ENCODE assay signal across 8 cellular contexts in the genomic region with DNA sequence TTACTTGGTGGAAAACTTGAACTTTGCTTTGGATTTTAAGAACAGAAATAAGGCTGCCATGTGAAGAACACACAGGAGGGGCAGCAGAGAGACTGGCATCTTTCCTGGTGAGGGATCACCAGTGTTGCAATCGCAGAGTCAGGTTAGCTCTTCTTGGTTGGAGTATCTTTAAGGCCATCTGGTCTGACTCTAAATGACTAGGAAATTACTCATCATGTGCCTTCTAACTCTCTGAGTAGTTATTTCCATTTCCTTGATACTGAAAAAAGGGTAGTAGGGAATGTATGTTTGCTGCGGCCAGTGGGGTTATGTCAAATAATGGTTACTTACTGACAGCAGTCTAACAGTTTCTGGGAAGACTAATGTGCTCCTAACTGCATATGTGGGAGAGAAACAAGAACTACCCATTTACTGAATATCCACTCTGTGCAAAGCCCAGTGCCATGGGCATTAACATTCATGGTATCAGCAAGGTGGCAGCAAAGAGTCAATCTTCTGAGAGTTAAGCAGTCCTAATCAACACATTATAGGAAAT.
DNase-seq lines count a peak whose midpoint lies in the region; ATAC-seq, FAIRE-seq and TF ChIP-seq lines count a peak whose summit lies in the region.

No MANE protein-coding gene starts in this region.

- no peaks in the 10 kb centered on the region for H3K27me3 ChIP-seq in CD8-positive, alpha-beta T cell (ENCODE audit: insufficient read depth, low read length)
- no peaks in the 10 kb centered on the region for H3K27me3 ChIP-seq in HCT116 (ENCODE audit: insufficient read depth, low read length)
- H3K27me3 ChIP-seq in small intestine (ENCODE audit: control insufficient read depth in 2 of 2, insufficient read depth in 2 of 2, low read length in 2 of 2), result no peaks in the 10 kb centered on the region

- no peaks in the 10 kb centered on the region for H4K20me1 ChIP-seq in HCT116 (ENCODE audit: insufficient read depth)

- peaks cover 25% of the 10 kb centered on the region for H3K4me1 ChIP-seq in CD8-positive, alpha-beta T cell (ENCODE audit: insufficient read depth, low read length)
- H3K4me1 ChIP-seq in HCT116 (ENCODE audit: control insufficient read depth in 1 of 2, insufficient read depth in 2 of 2, low read length in 2 of 2) (peaks cover 0 to 12% of the 10 kb centered on the region in 2 experiments; a peak in 2 of 4 replicates), small intestine (ENCODE audit: control insufficient read depth in 2 of 2, insufficient read depth in 1 of 2, low read depth in 1 of 2, low read length in 1 of 2) (no peaks in the 10 kb centered on the region)

- TF ChIP-seq POLR2A in HCT116 (IDR thresholded peaks at IDR 0.05; ENCODE audit: borderline replicate concordance, extremely low read depth, insufficient read depth, insufficient read length), result no peak

- no peaks in the 10 kb centered on the region for H3K27me3 Mint-ChIP-seq in CD8-positive, alpha-beta T cell (ENCODE audit: low read depth)
- H3K27me3 Mint-ChIP-seq in effector memory CD8-positive, alpha-beta T cell, result no peaks in the 10 kb centered on the region
- no peaks in the 10 kb centered on the region for H3K27me3 Mint-ChIP-seq in mesothelial cell of epicardium (ENCODE audit: low read depth)

- CTCF ChIA-PET in CD8-positive, alpha-beta T cell (lab: Charles Lee), result interaction anchor here (0.7 to 2.1 kb wide), 10 partner anchors 9 to 1002 kb away, joined by 3 to 11 read pairs (median 4); no protein-coding TSS in a partner anchor
- CTCF ChIA-PET in HCT116 (lab: Charles Lee), result interaction anchor here (0.7 to 2.1 kb wide), 2 partner anchors 165 to 905 kb away, joined by 4 to 8 read pairs; no protein-coding TSS in a partner anchor

- peak; percentile 52 for ATAC-seq in CD8-positive, alpha-beta T cell
- ATAC-seq in HCT116, result peak; percentile 90
- ATAC-seq in effector memory CD8-positive, alpha-beta T cell (replicated peaks), result peak; percentile 61

- H3K4me3 Mint-ChIP-seq in CD8-positive, alpha-beta T cell, result no peak overlapping the region
- no peak overlapping the region for H3K4me3 Mint-ChIP-seq in effector memory CD8-positive, alpha-beta T cell
- H3K4me3 Mint-ChIP-seq in mesothelial cell of epicardium, result no peak overlapping the region

- intact Hi-C loops in CD8-positive, alpha-beta T cell (cut with DNase I, micrococcal nuclease), result loop anchor here (2.0 to 5.0 kb wide), 4 partner anchors 165 to 905 kb away; no protein-coding TSS in a partner anchor
- intact Hi-C loops in HCT116 (cut with micrococcal nuclease), result no loop called here

- RAD21 ChIA-PET in HCT116 (lab: Charles Lee; ENCODE audit: low non-redundant PET in 1 of 2, low total read pairs in 2 of 2, uncharacterized antibody in 2 of 2, unreplicated experiment in 2 of 2), result no interaction called here

- H3K36me3 ChIP-seq in CD8-positive, alpha-beta T cell (ENCODE audit: insufficient read depth, low read length), result no peaks in the 10 kb centered on the region
- no peaks in the 10 kb centered on the region for H3K36me3 ChIP-seq in HCT116 (ENCODE audit: control insufficient read depth in 1 of 2, insufficient read depth in 2 of 2, low read length in 2 of 2)
- H3K36me3 ChIP-seq in small intestine (ENCODE audit: control insufficient read depth in 2 of 2, insufficient read depth in 2 of 2, low read length in 2 of 2), result no peaks in the 10 kb centered on the region

- no peak overlapping the region for H3K27ac Mint-ChIP-seq in CD8-positive, alpha-beta T cell
- H3K27ac Mint-ChIP-seq in effector memory CD8-positive, alpha-beta T cell, result no peak overlapping the region
- no peak overlapping the region for H3K27ac Mint-ChIP-seq in mesothelial cell of epicardium

- POLR2A ChIA-PET in CD8-positive, alpha-beta T cell (lab: Charles Lee), result no interaction called here
- POLR2A ChIA-PET in HCT116 (lab: Charles Lee), result no interaction called here

- no TSS peak for BruUV-seq in HCT116 (replicated peaks; lab: Mats Ljungman, UMichigan)

- no peak overlapping the region for H3K4me2 ChIP-seq in HCT116 (ENCODE audit: low read length)

- H3K36me3 Mint-ChIP-seq in CD8-positive, alpha-beta T cell, result no peaks in the 10 kb centered on the region
- H3K36me3 Mint-ChIP-seq in effector memory CD8-positive, alpha-beta T cell (ENCODE audit: insufficient read depth), result no peaks in the 10 kb centered on the region
- no peaks in the 10 kb centered on the region for H3K36me3 Mint-ChIP-seq in mesothelial cell of epicardium

- no peak overlapping the region for H3K4me3 ChIP-seq in CD8-positive, alpha-beta T cell (ENCODE audit: low read depth, low read length)
- H3K4me3 ChIP-seq in HCT116 (replicated peaks in 1 of 2; ENCODE audit: low read depth in 1 of 2, low read length in 2 of 2), result no peak overlapping the region
- no peak overlapping the region for H3K4me3 ChIP-seq in small intestine (ENCODE audit: low read depth in 1 of 2, low read length in 2 of 2)

- no peak for TF ChIP-seq CTCF in CD8-positive, alpha-beta T cell (IDR thresholded peaks at IDR 0.05)
- peak; percentile 28 to 44 (median 43); a peak in 5 of 6 replicates for TF ChIP-seq CTCF in HCT116 (IDR thresholded peaks at IDR 0.05 in 2 of 3, conservative IDR thresholded peaks at IDR 0.05 in 1 of 3; ENCODE audit: borderline replicate concordance in 1 of 3, insufficient read depth in 1 of 3, low read depth in 2 of 3, low read length in 2 of 3)
- TF ChIP-seq CTCF in mesothelial cell of epicardium (IDR thresholded peaks at IDR 0.05; ENCODE audit: unreplicated experiment), result no peak

- no peaks in the 10 kb centered on the region for H3K9me3 Mint-ChIP-seq in CD8-positive, alpha-beta T cell
- no peaks in the 10 kb centered on the region for H3K9me3 Mint-ChIP-seq in effector memory CD8-positive, alpha-beta T cell
- H3K9me3 Mint-ChIP-seq in mesothelial cell of epicardium, result peaks cover 10% of the 10 kb centered on the region

- no peak for FAIRE-seq in small intestine (lab: Jason Lieb, UNC)

- no peaks in the 10 kb centered on the region for H3K9me2 ChIP-seq in HCT116 (ENCODE audit: insufficient read depth)

- WGBS in small intestine, 3 donors, result 71 to 90% (median 75%) methylated on average over 2 of the region's 2 CpGs

- no peak for DNase-seq in CD8-positive, alpha-beta T cell
- peak; percentile 32 for DNase-seq in HCT116 (ENCODE audit: low read depth, low spot score)
- peak; percentile 54 for DNase-seq in SW480 (ENCODE audit: low spot score)
- no peak for DNase-seq in effector memory CD8-positive, alpha-beta T cell
- DNase-seq in small intestine, result peak; percentile 17
- DNase-seq in mesothelial cell of epicardium (ENCODE audit: low spot score in 2 of 2, unreplicated experiment in 2 of 2), result no peak
- DNase-seq in cerebellar nuclear complex (lab: John Stamatoyannopoulos, UW), result no peak
- DNase-seq in NCI-H510A (lab: John Stamatoyannopoulos, UW), result no peak

- H3K27ac ChIP-seq in CD8-positive, alpha-beta T cell (ENCODE audit: low read depth, low read length), result no peak overlapping the region
- H3K27ac ChIP-seq in HCT116 (ENCODE audit: low read depth, low read length) (no peak overlapping the region), small intestine (ENCODE audit: low read depth in 1 of 2, low read length in 1 of 2) (no peak overlapping the region)

- H3K4me1 Mint-ChIP-seq in CD8-positive, alpha-beta T cell (ENCODE audit: low read depth), result peaks cover 31% of the 10 kb centered on the region
- peaks cover 7 to 10% of the 10 kb centered on the region in 2 donors for H3K4me1 Mint-ChIP-seq in effector memory CD8-positive, alpha-beta T cell (ENCODE audit: low read depth in 2 of 2)
- H3K4me1 Mint-ChIP-seq in mesothelial cell of epicardium, result peaks cover 3% of the 10 kb centered on the region

- TF ChIP-seq RAD21 in HCT116 (IDR thresholded peaks at IDR 0.05; ENCODE audit: low read depth), result peak; percentile 54

- H3K9me3 ChIP-seq in CD8-positive, alpha-beta T cell (ENCODE audit: low read length), result no peaks in the 10 kb centered on the region
- no peaks in the 10 kb centered on the region for H3K9me3 ChIP-seq in HCT116 (ENCODE audit: control insufficient read depth in 1 of 2, insufficient read depth in 1 of 2, low read depth in 1 of 2, low read length in 2 of 2)
- H3K9me3 ChIP-seq in small intestine (ENCODE audit: control insufficient read depth, low read depth), result no peaks in the 10 kb centered on the region

- H3K9ac ChIP-seq in HCT116 (ENCODE audit: low read length), result no peak overlapping the region

- no peaks in the 10 kb centered on the region for H3K79me2 ChIP-seq in HCT116 (ENCODE audit: insufficient read depth, low read length)

- no peak overlapping the region for H2AFZ ChIP-seq in HCT116 (ENCODE audit: low read depth, low read length, poor library complexity, severe bottlenecking)

TF ChIP-seq in HCT116, 20 proteins besides CTCF, POLR2A, EP300 and RAD21 (continues in another document):
- TF ChIP-seq SRF (IDR thresholded peaks at IDR 0.05; ENCODE audit: low read depth), result no peak
- no peak for TF ChIP-seq EZH2 (IDR thresholded peaks at IDR 0.05)
- no peak for TF ChIP-seq YY1 (IDR thresholded peaks at IDR 0.05; ENCODE audit: extremely low read depth, insufficient replicate concordance, low read depth, low read length)
- TF ChIP-seq JUND (IDR thresholded peaks at IDR 0.05), result no peak
- TF ChIP-seq, protein P1, sequence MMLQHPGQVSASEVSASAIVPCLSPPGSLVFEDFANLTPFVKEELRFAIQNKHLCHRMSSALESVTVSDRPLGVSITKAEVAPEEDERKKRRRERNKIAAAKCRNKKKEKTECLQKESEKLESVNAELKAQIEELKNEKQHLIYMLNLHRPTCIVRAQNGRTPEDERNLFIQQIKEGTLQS (IDR thresholded peaks at IDR 0.05), result no peak
- peak; percentile 57; the same call in 1 of the 2 replicates for TF ChIP-seq FOSL1 (IDR thresholded peaks at IDR 0.05; ENCODE audit: low read depth)
- TF ChIP-seq, protein P2, sequence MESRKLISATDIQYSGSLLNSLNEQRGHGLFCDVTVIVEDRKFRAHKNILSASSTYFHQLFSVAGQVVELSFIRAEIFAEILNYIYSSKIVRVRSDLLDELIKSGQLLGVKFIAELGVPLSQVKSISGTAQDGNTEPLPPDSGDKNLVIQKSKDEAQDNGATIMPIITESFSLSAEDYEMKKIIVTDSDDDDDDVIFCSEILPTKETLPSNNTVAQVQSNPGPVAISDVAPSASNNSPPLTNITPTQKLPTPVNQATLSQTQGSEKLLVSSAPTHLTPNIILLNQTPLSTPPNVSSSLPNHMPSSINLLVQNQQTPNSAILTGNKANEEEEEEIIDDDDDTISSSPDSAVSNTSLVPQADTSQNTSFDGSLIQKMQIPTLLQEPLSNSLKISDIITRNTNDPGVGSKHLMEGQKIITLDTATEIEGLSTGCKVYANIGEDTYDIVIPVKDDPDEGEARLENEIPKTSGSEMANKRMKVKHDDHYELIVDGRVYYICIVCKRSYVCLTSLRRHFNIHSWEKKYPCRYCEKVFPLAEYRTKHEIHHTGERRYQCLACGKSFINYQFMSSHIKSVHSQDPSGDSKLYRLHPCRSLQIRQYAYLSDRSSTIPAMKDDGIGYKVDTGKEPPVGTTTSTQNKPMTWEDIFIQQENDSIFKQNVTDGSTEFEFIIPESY (IDR thresholded peaks at IDR 0.05; ENCODE audit: extremely low read depth, insufficient replicate concordance, low read length), result no peak
- no peak for TF ChIP-seq SIN3A (IDR thresholded peaks at IDR 0.05; ENCODE audit: low read depth)
- TF ChIP-seq ELF1 (IDR thresholded peaks at IDR 0.05; ENCODE audit: borderline replicate concordance, low read depth), result no peak
- no peak for TF ChIP-seq EZH2phosphoT487 (IDR thresholded peaks at IDR 0.05; ENCODE audit: borderline replicate concordance)
- TF ChIP-seq SP1 (IDR thresholded peaks at IDR 0.05; ENCODE audit: low read depth), result no peak

Comparison
In these comparisons a context has a peak if more than half of its experiments do, and no peak if none do; other contexts are left out.
1. DNase-seq: peak in HCT116 (single experiment), SW480 (single experiment) and small intestine (single experiment); none in CD8-positive, alpha-beta T cell (0 of 7), effector memory CD8-positive, alpha-beta T cell (0 of 3), mesothelial cell of epicardium (0 of 2), cerebellar nuclear complex (0 of 2) and NCI-H510A (single experiment).
2. CTCF ChIP-seq: peak in HCT116 (3 of 3); none in CD8-positive, alpha-beta T cell (single experiment) and mesothelial cell of epicardium (single experiment).
3. Peak in every context shown above with its lines, with median percentiles within 50 percentile points of each other: ATAC-seq.